ENCODE assay signal across 8 cellular contexts in genomic region chr14:67420102-67420739, GRCh38. TPM values are rescaled to one million over a fixed set of nuclear protein-coding genes. Genes with fewer than 3 reads are reported as not detected.
DNase-seq lines count a peak whose midpoint lies in the region; ATAC-seq and TF ChIP-seq lines count a peak whose summit lies in the region.

No MANE protein-coding gene starts in this region.

- DNase-seq in CMK (ENCODE audit: low read depth): peak; percentile 11
- peak; percentile 55 for DNase-seq in HuH-7 (ENCODE audit: low spot score)
- DNase-seq in activated CD4-positive, alpha-beta memory T cell treated with anti-CD3 and anti-CD28 coated beads for 36 hours: peak; percentile 58
- no peak for DNase-seq in left lung
- DNase-seq in epidermal melanocyte (ENCODE audit: insufficient read length, low spot score): no peak
- no peak for DNase-seq in cerebellum (ENCODE audit: low spot score)
- no peak for DNase-seq in COLO829 (ENCODE audit: low spot score)

- CTCF ChIA-PET in activated CD4-positive, alpha-beta memory T cell treated with anti-CD3 and anti-CD28 coated beads for 36 hours (lab: Charles Lee): interaction anchor here (0.7 to 2.1 kb wide), 13 partner anchors 9 to 284 kb away, joined by 3 to 17 read pairs (median 5); partner anchors contain the start of gene PIGH

- no peaks in the 10 kb centered on the region for H3K36me3 ChIP-seq in left lung

- H3K27me3 ChIP-seq in left lung: no peaks in the 10 kb centered on the region

- peaks cover 10% of the 10 kb centered on the region for H3K27me3 Mint-ChIP-seq in activated CD4-positive, alpha-beta memory T cell treated with anti-CD3 and anti-CD28 coated beads for 36 hours

- no peak for TF ChIP-seq CTCF in left lung (IDR thresholded peaks at IDR 0.05)

- no peak overlapping the region for H3K27ac ChIP-seq in left lung

- POLR2A ChIA-PET in activated CD4-positive, alpha-beta memory T cell treated with anti-CD3 and anti-CD28 coated beads for 36 hours (lab: Charles Lee): no interaction called here

- H3K4me3 ChIP-seq in left lung: no peak overlapping the region

- peak; percentile 32 for ATAC-seq in left lung
- ATAC-seq in HG02588 (IDR thresholded peaks at IDR 0.05; ENCODE audit: unreplicated experiment): no peak

- H3K36me3 Mint-ChIP-seq in activated CD4-positive, alpha-beta memory T cell treated with anti-CD3 and anti-CD28 coated beads for 36 hours: no peaks in the 10 kb centered on the region

- no peak overlapping the region for H3K27ac Mint-ChIP-seq in activated CD4-positive, alpha-beta memory T cell treated with anti-CD3 and anti-CD28 coated beads for 36 hours

- H3K4me1 Mint-ChIP-seq in activated CD4-positive, alpha-beta memory T cell treated with anti-CD3 and anti-CD28 coated beads for 36 hours (ENCODE audit: low read depth): no peaks in the 10 kb centered on the region

- H3K4me3 Mint-ChIP-seq in activated CD4-positive, alpha-beta memory T cell treated with anti-CD3 and anti-CD28 coated beads for 36 hours: no peak overlapping the region

- H3K4me1 ChIP-seq in left lung: no peaks in the 10 kb centered on the region

- intact Hi-C loops in activated CD4-positive, alpha-beta memory T cell treated with anti-CD3 and anti-CD28 coated beads for 36 hours (cut with micrococcal nuclease): no loop called here
- intact Hi-C loops in left lung (cut with DNase I): no loop called here

- no peaks in the 10 kb centered on the region for H3K9me3 ChIP-seq in left lung

- no peaks in the 10 kb centered on the region for H3K9me3 Mint-ChIP-seq in activated CD4-positive, alpha-beta memory T cell treated with anti-CD3 and anti-CD28 coated beads for 36 hours

RNA-seq across cellular contexts. Expression of gene PLEK2, which starts 8.3 kb away (rescaled TPM):
- 1 to 10 TPM; 2.6 to 4.1 TPM for total RNA-seq in activated CD4-positive, alpha-beta memory T cell treated with anti-CD3 and anti-CD28 coated beads for 36 hours
- total RNA-seq in left lung: 1 to 10 TPM; 2.8 to 4.2 TPM
- total RNA-seq in cerebellum: 0.64 TPM

Comparison
In these comparisons a context has a peak if more than half of its experiments do, and no peak if none do; other contexts are left out.
1. DNase-seq: peak in CMK (single experiment), HuH-7 (single experiment) and activated CD4-positive, alpha-beta memory T cell treated with anti-CD3 and anti-CD28 coated beads for 36 hours (single experiment); none in left lung (0 of 2), epidermal melanocyte (single experiment), cerebellum (single experiment) and COLO829 (single experiment).